24 cellular contexts compared by ENCODE assay signal in genomic region chr7:55343860-55344606, GRCh38.
"Had no signal": no experiment of that assay in that cellular context is flagged by ENCODE, and none has a peak within 500 bp of the region (broad histone marks: within the 10 kb centered on the region; RNA-seq: fewer than 3 reads in every experiment).

No MANE protein-coding gene starts in this region.

- DNase-seq: activated CD4-positive, alpha-beta memory T cell treated with anti-CD3 and anti-CD28 coated beads, Interleukin-2, amount 10 ng/mL, durations not matched to agents 7 days and 5 days; activated CD4-positive, alpha-beta T cell treated with anti-CD3 and anti-CD28 coated beads for 36 hours; activated CD4-positive, alpha-beta T cell treated with anti-CD3 and anti-CD28 coated beads, Interleukin-2, amount 50 U/mL, for 1 hour; activated gamma-delta T cell; activated naive CD4-positive, alpha-beta T cell treated with anti-CD3 and anti-CD28 coated beads for 36 hours; activated T-cell treated with anti-CD3 and anti-CD28 coated beads for 4 hours; activated T-cell treated with anti-CD3 and anti-CD28 coated beads, Interleukin-2, amount 50 U/mL, for 48 hours; amygdala; MG63; MV-4-11; NCI-H1105; NCI-H1436; NCI-H1694 treated with DMSO at 0.1 percent for 48 hours; NCI-H2029 treated with DMSO at 0.1 percent for 48 hours; NCI-H345; NCI-H510A; NCI-H526 treated with DMSO at 0.1 percent for 48 hours; NK-92 treated with Interleukin-12 subunit alpha and Interleukin-12 subunit beta, amount 100 ng/mL, for 24 hours; OCI-M1; RPMI8226; SHP77; T-helper 1 cell had no signal

- H3K27me3 ChIP-seq: MG63, SJSA1 had no signal

- H3K9me3 ChIP-seq: MG63 had no signal

- H3K36me3 ChIP-seq: MG63, SJSA1 had no signal

- H3K27ac ChIP-seq: SJSA1, VCaP had no signal

- H3K4me3 ChIP-seq: MG63, SJSA1 had no signal
